Comparison of ENCODE assay signal across 8 cellular contexts in the genomic region with DNA sequence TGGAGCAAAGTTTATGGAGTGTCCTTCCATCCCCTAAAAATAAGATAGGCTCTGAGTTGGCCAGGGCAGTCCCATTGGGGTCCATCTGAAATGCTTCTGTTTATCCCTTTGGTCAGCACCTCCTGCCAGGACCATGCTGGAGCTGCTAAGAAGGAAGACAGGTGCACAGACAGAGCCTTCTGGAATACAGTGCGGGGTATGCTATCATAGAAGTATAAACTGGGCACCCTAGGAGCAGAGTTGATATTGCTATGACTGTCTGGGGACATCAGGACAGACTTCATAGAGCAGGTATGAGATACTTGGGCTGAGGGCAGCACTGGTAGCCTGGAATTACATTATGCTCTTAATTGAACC.
DNase-seq lines count a peak whose midpoint lies in the region; ATAC-seq, FAIRE-seq and TF ChIP-seq lines count a peak whose summit lies in the region.

No MANE protein-coding gene starts in this region.

- no peaks in the 10 kb centered on the region for H4K20me1 ChIP-seq in GM12878 (ENCODE audit: control insufficient read depth, insufficient read depth)

- no peaks in the 10 kb centered on the region for H3K9me3 Mint-ChIP-seq in activated naive CD4-positive, alpha-beta T cell treated with anti-CD3 and anti-CD28 coated beads, Interleukin-2, amount 50 U/mL, for 24 hours
- no peaks in the 10 kb centered on the region for H3K9me3 Mint-ChIP-seq in naive thymus-derived CD8-positive, alpha-beta T cell

- no peak for FAIRE-seq in GM12878 (lab: Jason Lieb, UNC)

- H3K4me1 ChIP-seq in GM12878 (ENCODE audit: control insufficient read depth, insufficient read depth, low read length) (peaks cover 15% of the 10 kb centered on the region), uterus (no peaks in the 10 kb centered on the region)

- peak overlapping the region; percentile 68 for H3K4me2 ChIP-seq in GM12878 (ENCODE audit: control insufficient read depth, insufficient read depth)

- H3K27ac Mint-ChIP-seq in activated naive CD4-positive, alpha-beta T cell treated with anti-CD3 and anti-CD28 coated beads, Interleukin-2, amount 50 U/mL, for 24 hours, result peak overlapping the region; percentile 85
- H3K27ac Mint-ChIP-seq in naive thymus-derived CD8-positive, alpha-beta T cell, result peak overlapping the region; percentile 84 to 95 (median 90)

- H2AFZ ChIP-seq in GM12878 (ENCODE audit: control insufficient read depth, low read depth, low read length), result no peak overlapping the region

- H3K27me3 Mint-ChIP-seq in activated naive CD4-positive, alpha-beta T cell treated with anti-CD3 and anti-CD28 coated beads, Interleukin-2, amount 50 U/mL, for 24 hours, result no peaks in the 10 kb centered on the region
- H3K27me3 Mint-ChIP-seq in naive thymus-derived CD8-positive, alpha-beta T cell, result no peaks in the 10 kb centered on the region

- POLR2A ChIA-PET in GM12878 (lab: Charles Lee), result interaction anchor here (1.3 to 2.3 kb wide), 4 partner anchors 22 to 224 kb away, joined by 3 to 12 read pairs (median 6); no protein-coding TSS in a partner anchor
- POLR2A ChIA-PET in naive thymus-derived CD8-positive, alpha-beta T cell (lab: Charles Lee), result interaction anchor here (1.2 kb wide), 1 partner anchor 173 kb away, joined by 3 read pairs; no protein-coding TSS in a partner anchor

- BruUV-seq in GM12878 (replicated peaks; lab: Mats Ljungman, UMichigan), result no TSS peak

- H3K36me3 ChIP-seq in GM12878 (ENCODE audit: control insufficient read depth in 2 of 2, insufficient read depth in 2 of 2, low read length in 1 of 2) (peaks cover 9 to 16% of the 10 kb centered on the region in 2 experiments; a peak in 3 of 4 replicates), uterus (no peaks in the 10 kb centered on the region)

- RAD21 ChIA-PET in GM12878 (lab: Charles Lee; ENCODE audit: unreplicated experiment), result interaction anchor here (0.8 to 3.9 kb wide), 7 partner anchors 12 to 195 kb away, joined by 3 to 30 read pairs (median 8); no protein-coding TSS in a partner anchor

- peaks cover 87% of the 10 kb centered on the region for H3K4me1 Mint-ChIP-seq in activated naive CD4-positive, alpha-beta T cell treated with anti-CD3 and anti-CD28 coated beads, Interleukin-2, amount 50 U/mL, for 24 hours
- peaks cover 35 to 85% (median 75%) of the 10 kb centered on the region in 4 donors for H3K4me1 Mint-ChIP-seq in naive thymus-derived CD8-positive, alpha-beta T cell

- peak overlapping the region; percentile 15 for H3K4me3 Mint-ChIP-seq in activated naive CD4-positive, alpha-beta T cell treated with anti-CD3 and anti-CD28 coated beads, Interleukin-2, amount 50 U/mL, for 24 hours
- peak overlapping the region in 6 of 10 donors; percentile 0 to 42 (median 24) for H3K4me3 Mint-ChIP-seq in naive thymus-derived CD8-positive, alpha-beta T cell

- DNase-seq in activated naive CD4-positive, alpha-beta T cell treated with anti-CD3 and anti-CD28 coated beads, Interleukin-2, amount 50 U/mL, for 16 hours, result no peak
- DNase-seq in GM12878 (ENCODE audit: low read depth, low spot score), result no peak
- DNase-seq in naive thymus-derived CD8-positive, alpha-beta T cell, result no peak
- no peak for DNase-seq in uterus
- no peak for DNase-seq in stimulated activated naive CD4-positive, alpha-beta T cell treated with Interleukin-2 at 50 U/mL for 16 hours (lab: John Stamatoyannopoulos, UW)
- DNase-seq in NOMO-1 (lab: John Stamatoyannopoulos, UW; ENCODE audit: unreplicated experiment in 2 of 2), result no peak
- no peak for DNase-seq in kidney tubule cell (ENCODE audit: low spot score)

- no peaks in the 10 kb centered on the region; the same call in 2 of the 3 replicates for H3K9me3 ChIP-seq in GM12878 (replicated peaks; ENCODE audit: control insufficient read depth, insufficient read depth, low read length)
- no peaks in the 10 kb centered on the region for H3K9me3 ChIP-seq in uterus

- TF ChIP-seq POLR2A in GM12878 (IDR thresholded peaks at IDR 0.05; ENCODE audit: low read depth, low read length), result no peak
- TF ChIP-seq POLR2A in uterus (IDR thresholded peaks at IDR 0.05), result no peak

- no peak for ATAC-seq in GM12878
- ATAC-seq in naive thymus-derived CD8-positive, alpha-beta T cell, result peak in 1 of 2 donors; percentile 12

- H3K4me3 ChIP-seq in GM12878, result peak overlapping the region; percentile 34; the same call in 1 of the 2 replicates
- no peak overlapping the region for H3K4me3 ChIP-seq in uterus

- peaks cover 40% of the 10 kb centered on the region for H3K36me3 Mint-ChIP-seq in activated naive CD4-positive, alpha-beta T cell treated with anti-CD3 and anti-CD28 coated beads, Interleukin-2, amount 50 U/mL, for 24 hours
- peaks cover 14 to 77% (median 31%) of the 10 kb centered on the region in 3 donors for H3K36me3 Mint-ChIP-seq in naive thymus-derived CD8-positive, alpha-beta T cell

- no peaks in the 10 kb centered on the region for H3K27me3 ChIP-seq in GM12878 (replicated peaks in 1 of 2; ENCODE audit: control insufficient read depth in 2 of 2, insufficient read depth in 2 of 2, low read length in 1 of 2)
- H3K27me3 ChIP-seq in uterus, result no peaks in the 10 kb centered on the region

- no peak for TF ChIP-seq CTCF in GM12878 (IDR thresholded peaks at IDR 0.05 in 2 of 3, conservative IDR thresholded peaks at IDR 0.05 in 1 of 3; ENCODE audit: control insufficient read depth in 2 of 3, extremely low read depth in 1 of 3, insufficient read depth in 1 of 3, low read depth in 3 of 3, low read length in 3 of 3)
- TF ChIP-seq CTCF in uterus (IDR thresholded peaks at IDR 0.05), result no peak

- peak overlapping the region; percentile 60 for H3K27ac ChIP-seq in GM12878 (ENCODE audit: control insufficient read depth, insufficient read depth)
- peak overlapping the region; percentile 47 to 61 for H3K27ac ChIP-seq in uterus

- no peaks in the 10 kb centered on the region for H3K79me2 ChIP-seq in GM12878 (ENCODE audit: control insufficient read depth, insufficient read depth, low read length)

- in situ Hi-C loops in GM12878 (cut with MboI), result no loop called here

- H3K9ac ChIP-seq in GM12878 (ENCODE audit: control insufficient read depth, insufficient read depth, low read length), result no peak overlapping the region; the same call in 1 of the 2 replicates

- intact Hi-C loops in GM12878 (cut with micrococcal nuclease; ENCODE audit: unreplicated experiment) (loop anchor here (2.0 kb wide), 1 partner anchor 138 kb away; no protein-coding TSS in a partner anchor), uterus (cut with DNase I; ENCODE audit: low total_unique reads) (no loop called here)

- 88% methylated on average over 1 of the region's 1 CpG for WGBS in GM12878 (ENCODE audit: insufficient coverage, insufficient replicate concordance, low lambda C conversion rate, missing lambda C conversion rate)

- no peak for TF ChIP-seq EP300 in GM12878 (IDR thresholded peaks at IDR 0.05; ENCODE audit: borderline replicate concordance in 1 of 2, control insufficient read depth in 1 of 2, low read depth in 2 of 2, low read length in 2 of 2)

- TF ChIP-seq RAD21 in GM12878 (IDR thresholded peaks at IDR 0.05; ENCODE audit: insufficient read depth, low read depth, low read length), result no peak

- SMC1A ChIA-PET in GM12878 (lab: Charles Lee; ENCODE audit: uncharacterized antibody, unreplicated experiment), result interaction anchor here (0.5 to 3.3 kb wide), 24 partner anchors 11 to 458 kb away, joined by 3 to 38 read pairs (median 4); a partner anchor contains a TSS

- CTCF ChIA-PET in GM12878 (lab: Yijun Ruan, JAX), result interaction anchor here (0.5 to 2.5 kb wide), 11 partner anchors 12 to 601 kb away, joined by 3 to 17 read pairs (median 4); no protein-coding TSS in a partner anchor

TF ChIP-seq in GM12878, 131 proteins besides CTCF, POLR2A, EP300 and RAD21:
- no peak for TF ChIP-seq SMAD5 (IDR thresholded peaks at IDR 0.05; ENCODE audit: low read depth)
- no peak for TF ChIP-seq DPF2 (IDR thresholded peaks at IDR 0.05)
- TF ChIP-seq BACH1 (IDR thresholded peaks at IDR 0.05; ENCODE audit: borderline replicate concordance), result no peak
